1 cellular context compared by ENCODE assay signal in the genomic region with DNA sequence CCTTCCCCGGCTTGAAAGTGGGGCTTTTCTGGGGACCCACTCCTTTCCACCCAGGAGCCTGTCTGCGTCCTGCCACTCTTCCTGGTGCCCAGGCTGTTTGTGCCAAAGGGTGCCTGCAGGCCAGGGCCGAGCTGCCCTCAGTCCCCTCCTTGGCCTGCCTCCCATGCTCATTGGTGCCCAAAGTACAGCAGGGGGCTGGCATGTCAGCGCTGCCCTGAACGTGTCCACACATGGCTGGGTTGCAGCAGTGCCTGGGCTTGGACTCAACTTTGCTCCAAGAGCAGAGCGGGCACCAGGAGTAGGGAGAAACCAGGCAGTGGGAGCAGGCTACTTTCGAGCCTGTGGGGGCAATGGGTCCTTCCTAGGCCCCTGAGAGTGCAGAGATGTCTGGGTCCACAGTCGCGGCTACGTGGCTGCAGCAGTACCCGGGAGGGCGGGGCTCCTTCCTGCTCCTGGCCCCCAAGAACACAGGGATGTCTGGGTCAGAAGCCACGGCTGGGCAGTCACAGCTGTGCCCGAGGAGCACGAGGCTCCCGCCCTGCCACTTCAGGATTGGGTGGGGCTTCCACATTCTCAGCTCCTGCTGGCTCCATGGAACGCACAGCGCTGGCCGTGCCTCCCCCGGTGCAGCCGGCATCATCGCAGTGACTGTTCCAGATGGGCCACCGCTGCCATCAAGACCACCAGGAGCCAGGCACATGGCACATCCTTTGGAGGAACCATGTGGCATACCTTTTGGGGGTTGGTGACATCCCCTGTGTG.
TF ChIP-seq lines count a peak whose summit lies in the region.

No MANE protein-coding gene starts in this region.

TF ChIP-seq in HepG2, 621 proteins besides CTCF, POLR2A, EP300 and RAD21:
- TF ChIP-seq, protein P1, sequence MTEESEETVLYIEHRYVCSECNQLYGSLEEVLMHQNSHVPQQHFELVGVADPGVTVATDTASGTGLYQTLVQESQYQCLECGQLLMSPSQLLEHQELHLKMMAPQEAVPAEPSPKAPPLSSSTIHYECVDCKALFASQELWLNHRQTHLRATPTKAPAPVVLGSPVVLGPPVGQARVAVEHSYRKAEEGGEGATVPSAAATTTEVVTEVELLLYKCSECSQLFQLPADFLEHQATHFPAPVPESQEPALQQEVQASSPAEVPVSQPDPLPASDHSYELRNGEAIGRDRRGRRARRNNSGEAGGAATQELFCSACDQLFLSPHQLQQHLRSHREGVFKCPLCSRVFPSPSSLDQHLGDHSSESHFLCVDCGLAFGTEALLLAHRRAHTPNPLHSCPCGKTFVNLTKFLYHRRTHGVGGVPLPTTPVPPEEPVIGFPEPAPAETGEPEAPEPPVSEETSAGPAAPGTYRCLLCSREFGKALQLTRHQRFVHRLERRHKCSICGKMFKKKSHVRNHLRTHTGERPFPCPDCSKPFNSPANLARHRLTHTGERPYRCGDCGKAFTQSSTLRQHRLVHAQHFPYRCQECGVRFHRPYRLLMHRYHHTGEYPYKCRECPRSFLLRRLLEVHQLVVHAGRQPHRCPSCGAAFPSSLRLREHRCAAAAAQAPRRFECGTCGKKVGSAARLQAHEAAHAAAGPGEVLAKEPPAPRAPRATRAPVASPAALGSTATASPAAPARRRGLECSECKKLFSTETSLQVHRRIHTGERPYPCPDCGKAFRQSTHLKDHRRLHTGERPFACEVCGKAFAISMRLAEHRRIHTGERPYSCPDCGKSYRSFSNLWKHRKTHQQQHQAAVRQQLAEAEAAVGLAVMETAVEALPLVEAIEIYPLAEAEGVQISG (CRISPR knock-in tag; IDR thresholded peaks at IDR 0.05) = no peak
- no peak for TF ChIP-seq PHF21A (CRISPR knock-in tag; IDR thresholded peaks at IDR 0.05)
- TF ChIP-seq, protein P2, sequence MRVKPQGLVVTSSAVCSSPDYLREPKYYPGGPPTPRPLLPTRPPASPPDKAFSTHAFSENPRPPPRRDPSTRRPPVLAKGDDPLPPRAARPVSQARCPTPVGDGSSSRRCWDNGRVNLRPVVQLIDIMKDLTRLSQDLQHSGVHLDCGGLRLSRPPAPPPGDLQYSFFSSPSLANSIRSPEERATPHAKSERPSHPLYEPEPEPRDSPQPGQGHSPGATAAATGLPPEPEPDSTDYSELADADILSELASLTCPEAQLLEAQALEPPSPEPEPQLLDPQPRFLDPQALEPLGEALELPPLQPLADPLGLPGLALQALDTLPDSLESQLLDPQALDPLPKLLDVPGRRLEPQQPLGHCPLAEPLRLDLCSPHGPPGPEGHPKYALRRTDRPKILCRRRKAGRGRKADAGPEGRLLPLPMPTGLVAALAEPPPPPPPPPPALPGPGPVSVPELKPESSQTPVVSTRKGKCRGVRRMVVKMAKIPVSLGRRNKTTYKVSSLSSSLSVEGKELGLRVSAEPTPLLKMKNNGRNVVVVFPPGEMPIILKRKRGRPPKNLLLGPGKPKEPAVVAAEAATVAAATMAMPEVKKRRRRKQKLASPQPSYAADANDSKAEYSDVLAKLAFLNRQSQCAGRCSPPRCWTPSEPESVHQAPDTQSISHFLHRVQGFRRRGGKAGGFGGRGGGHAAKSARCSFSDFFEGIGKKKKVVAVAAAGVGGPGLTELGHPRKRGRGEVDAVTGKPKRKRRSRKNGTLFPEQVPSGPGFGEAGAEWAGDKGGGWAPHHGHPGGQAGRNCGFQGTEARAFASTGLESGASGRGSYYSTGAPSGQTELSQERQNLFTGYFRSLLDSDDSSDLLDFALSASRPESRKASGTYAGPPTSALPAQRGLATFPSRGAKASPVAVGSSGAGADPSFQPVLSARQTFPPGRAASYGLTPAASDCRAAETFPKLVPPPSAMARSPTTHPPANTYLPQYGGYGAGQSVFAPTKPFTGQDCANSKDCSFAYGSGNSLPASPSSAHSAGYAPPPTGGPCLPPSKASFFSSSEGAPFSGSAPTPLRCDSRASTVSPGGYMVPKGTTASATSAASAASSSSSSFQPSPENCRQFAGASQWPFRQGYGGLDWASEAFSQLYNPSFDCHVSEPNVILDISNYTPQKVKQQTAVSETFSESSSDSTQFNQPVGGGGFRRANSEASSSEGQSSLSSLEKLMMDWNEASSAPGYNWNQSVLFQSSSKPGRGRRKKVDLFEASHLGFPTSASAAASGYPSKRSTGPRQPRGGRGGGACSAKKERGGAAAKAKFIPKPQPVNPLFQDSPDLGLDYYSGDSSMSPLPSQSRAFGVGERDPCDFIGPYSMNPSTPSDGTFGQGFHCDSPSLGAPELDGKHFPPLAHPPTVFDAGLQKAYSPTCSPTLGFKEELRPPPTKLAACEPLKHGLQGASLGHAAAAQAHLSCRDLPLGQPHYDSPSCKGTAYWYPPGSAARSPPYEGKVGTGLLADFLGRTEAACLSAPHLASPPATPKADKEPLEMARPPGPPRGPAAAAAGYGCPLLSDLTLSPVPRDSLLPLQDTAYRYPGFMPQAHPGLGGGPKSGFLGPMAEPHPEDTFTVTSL (CRISPR knock-in tag; IDR thresholded peaks at IDR 0.05; ENCODE audit: borderline replicate concordance) = no peak
- no peak for TF ChIP-seq ZFP37 (CRISPR knock-in tag; IDR thresholded peaks at IDR 0.05; ENCODE audit: borderline replicate concordance)
- no peak for TF ChIP-seq ZNF441 (CRISPR knock-in tag; IDR thresholded peaks at IDR 0.05; ENCODE audit: borderline replicate concordance)
- no peak for TF ChIP-seq KDM1A (CRISPR knock-in tag; IDR thresholded peaks at IDR 0.05)
- no peak for TF ChIP-seq ZFAT (CRISPR knock-in tag; conservative IDR thresholded peaks at IDR 0.05)
- TF ChIP-seq, protein P3, sequence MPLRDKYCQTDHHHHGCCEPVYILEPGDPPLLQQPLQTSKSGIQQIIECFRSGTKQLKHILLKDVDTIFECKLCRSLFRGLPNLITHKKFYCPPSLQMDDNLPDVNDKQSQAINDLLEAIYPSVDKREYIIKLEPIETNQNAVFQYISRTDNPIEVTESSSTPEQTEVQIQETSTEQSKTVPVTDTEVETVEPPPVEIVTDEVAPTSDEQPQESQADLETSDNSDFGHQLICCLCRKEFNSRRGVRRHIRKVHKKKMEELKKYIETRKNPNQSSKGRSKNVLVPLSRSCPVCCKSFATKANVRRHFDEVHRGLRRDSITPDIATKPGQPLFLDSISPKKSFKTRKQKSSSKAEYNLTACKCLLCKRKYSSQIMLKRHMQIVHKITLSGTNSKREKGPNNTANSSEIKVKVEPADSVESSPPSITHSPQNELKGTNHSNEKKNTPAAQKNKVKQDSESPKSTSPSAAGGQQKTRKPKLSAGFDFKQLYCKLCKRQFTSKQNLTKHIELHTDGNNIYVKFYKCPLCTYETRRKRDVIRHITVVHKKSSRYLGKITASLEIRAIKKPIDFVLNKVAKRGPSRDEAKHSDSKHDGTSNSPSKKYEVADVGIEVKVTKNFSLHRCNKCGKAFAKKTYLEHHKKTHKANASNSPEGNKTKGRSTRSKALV (CRISPR knock-in tag; IDR thresholded peaks at IDR 0.05) = no peak
- TF ChIP-seq, protein P4, sequence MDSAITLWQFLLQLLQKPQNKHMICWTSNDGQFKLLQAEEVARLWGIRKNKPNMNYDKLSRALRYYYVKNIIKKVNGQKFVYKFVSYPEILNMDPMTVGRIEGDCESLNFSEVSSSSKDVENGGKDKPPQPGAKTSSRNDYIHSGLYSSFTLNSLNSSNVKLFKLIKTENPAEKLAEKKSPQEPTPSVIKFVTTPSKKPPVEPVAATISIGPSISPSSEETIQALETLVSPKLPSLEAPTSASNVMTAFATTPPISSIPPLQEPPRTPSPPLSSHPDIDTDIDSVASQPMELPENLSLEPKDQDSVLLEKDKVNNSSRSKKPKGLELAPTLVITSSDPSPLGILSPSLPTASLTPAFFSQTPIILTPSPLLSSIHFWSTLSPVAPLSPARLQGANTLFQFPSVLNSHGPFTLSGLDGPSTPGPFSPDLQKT (CRISPR knock-in tag; IDR thresholded peaks at IDR 0.05; ENCODE audit: borderline replicate concordance) = no peak
- TF ChIP-seq, protein P5, sequence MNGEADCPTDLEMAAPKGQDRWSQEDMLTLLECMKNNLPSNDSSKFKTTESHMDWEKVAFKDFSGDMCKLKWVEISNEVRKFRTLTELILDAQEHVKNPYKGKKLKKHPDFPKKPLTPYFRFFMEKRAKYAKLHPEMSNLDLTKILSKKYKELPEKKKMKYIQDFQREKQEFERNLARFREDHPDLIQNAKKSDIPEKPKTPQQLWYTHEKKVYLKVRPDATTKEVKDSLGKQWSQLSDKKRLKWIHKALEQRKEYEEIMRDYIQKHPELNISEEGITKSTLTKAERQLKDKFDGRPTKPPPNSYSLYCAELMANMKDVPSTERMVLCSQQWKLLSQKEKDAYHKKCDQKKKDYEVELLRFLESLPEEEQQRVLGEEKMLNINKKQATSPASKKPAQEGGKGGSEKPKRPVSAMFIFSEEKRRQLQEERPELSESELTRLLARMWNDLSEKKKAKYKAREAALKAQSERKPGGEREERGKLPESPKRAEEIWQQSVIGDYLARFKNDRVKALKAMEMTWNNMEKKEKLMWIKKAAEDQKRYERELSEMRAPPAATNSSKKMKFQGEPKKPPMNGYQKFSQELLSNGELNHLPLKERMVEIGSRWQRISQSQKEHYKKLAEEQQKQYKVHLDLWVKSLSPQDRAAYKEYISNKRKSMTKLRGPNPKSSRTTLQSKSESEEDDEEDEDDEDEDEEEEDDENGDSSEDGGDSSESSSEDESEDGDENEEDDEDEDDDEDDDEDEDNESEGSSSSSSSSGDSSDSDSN (CRISPR knock-in tag; IDR thresholded peaks at IDR 0.05) = no peak
- no peak for TF ChIP-seq MTA3 (CRISPR knock-in tag; IDR thresholded peaks at IDR 0.05)
- no peak for TF ChIP-seq ZMYM3 (CRISPR knock-in tag; IDR thresholded peaks at IDR 0.05)
- TF ChIP-seq, protein P6, sequence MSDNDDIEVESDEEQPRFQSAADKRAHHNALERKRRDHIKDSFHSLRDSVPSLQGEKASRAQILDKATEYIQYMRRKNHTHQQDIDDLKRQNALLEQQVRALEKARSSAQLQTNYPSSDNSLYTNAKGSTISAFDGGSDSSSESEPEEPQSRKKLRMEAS (IDR thresholded peaks at IDR 0.05) = no peak
- TF ChIP-seq, protein P7, sequence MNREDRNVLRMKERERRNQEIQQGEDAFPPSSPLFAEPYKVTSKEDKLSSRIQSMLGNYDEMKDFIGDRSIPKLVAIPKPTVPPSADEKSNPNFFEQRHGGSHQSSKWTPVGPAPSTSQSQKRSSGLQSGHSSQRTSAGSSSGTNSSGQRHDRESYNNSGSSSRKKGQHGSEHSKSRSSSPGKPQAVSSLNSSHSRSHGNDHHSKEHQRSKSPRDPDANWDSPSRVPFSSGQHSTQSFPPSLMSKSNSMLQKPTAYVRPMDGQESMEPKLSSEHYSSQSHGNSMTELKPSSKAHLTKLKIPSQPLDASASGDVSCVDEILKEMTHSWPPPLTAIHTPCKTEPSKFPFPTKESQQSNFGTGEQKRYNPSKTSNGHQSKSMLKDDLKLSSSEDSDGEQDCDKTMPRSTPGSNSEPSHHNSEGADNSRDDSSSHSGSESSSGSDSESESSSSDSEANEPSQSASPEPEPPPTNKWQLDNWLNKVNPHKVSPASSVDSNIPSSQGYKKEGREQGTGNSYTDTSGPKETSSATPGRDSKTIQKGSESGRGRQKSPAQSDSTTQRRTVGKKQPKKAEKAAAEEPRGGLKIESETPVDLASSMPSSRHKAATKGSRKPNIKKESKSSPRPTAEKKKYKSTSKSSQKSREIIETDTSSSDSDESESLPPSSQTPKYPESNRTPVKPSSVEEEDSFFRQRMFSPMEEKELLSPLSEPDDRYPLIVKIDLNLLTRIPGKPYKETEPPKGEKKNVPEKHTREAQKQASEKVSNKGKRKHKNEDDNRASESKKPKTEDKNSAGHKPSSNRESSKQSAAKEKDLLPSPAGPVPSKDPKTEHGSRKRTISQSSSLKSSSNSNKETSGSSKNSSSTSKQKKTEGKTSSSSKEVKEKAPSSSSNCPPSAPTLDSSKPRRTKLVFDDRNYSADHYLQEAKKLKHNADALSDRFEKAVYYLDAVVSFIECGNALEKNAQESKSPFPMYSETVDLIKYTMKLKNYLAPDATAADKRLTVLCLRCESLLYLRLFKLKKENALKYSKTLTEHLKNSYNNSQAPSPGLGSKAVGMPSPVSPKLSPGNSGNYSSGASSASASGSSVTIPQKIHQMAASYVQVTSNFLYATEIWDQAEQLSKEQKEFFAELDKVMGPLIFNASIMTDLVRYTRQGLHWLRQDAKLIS (CRISPR knock-in tag; IDR thresholded peaks at IDR 0.05) = no peak
